8 cellular contexts compared by ENCODE assay signal in genomic region chr17:43545383-43545632, GRCh38. TPM values are rescaled to one million over a fixed set of nuclear protein-coding genes. Genes with fewer than 3 reads are reported as not detected.
A peak's percentile ranks its signal among the peaks of the same experiment; 100 is the strongest.
DNase-seq lines count a peak whose midpoint lies in the region; ATAC-seq lines count a peak whose summit lies in the region.

No MANE protein-coding gene starts in this region.

- H3K4me3 ChIP-seq in BLaER1 treated with 17β-estradiol and CSF1 and Interleukin-3, amounts not matched to agents 10 nM and 100 nM: peak overlapping the region; percentile 63 to 81 (median 68)
- H3K4me3 ChIP-seq in skeletal muscle cell (ENCODE audit: low read depth, low read length): peak overlapping the region; percentile 66

- H3K9me3 Mint-ChIP-seq in activated T-cell treated with anti-CD3 and anti-CD28 coated beads, Interleukin-2, amount 50 U/mL, for 4 hours: no peaks in the 10 kb centered on the region

- peaks cover 0 to 4% (median 0%) of the 10 kb centered on the region in 11 experiments; a peak in 4 of 22 replicates for H4K20me1 ChIP-seq in BLaER1 treated with 17β-estradiol and CSF1 and Interleukin-3, amounts not matched to agents 10 nM and 100 nM

- H3K9ac ChIP-seq in BLaER1 treated with 17β-estradiol and CSF1 and Interleukin-3, amounts not matched to agents 10 nM and 100 nM: peak overlapping the region in 10 of 11 experiments; percentile 65 to 83 (median 78); a peak in 18 of 22 replicates

- peak overlapping the region in 5 of 11 experiments; percentile 17 to 80 (median 71); a peak in 6 of 22 replicates for H3K27ac ChIP-seq in BLaER1 treated with 17β-estradiol and CSF1 and Interleukin-3, amounts not matched to agents 10 nM and 100 nM

- ATAC-seq in HG03066 (IDR thresholded peaks at IDR 0.05; ENCODE audit: low read depth, unreplicated experiment) (peak; percentile 19), Right ventricle myocardium superior (ENCODE audit: poor library complexity) (peak; percentile 42), HG02588 (IDR thresholded peaks at IDR 0.05; ENCODE audit: unreplicated experiment) (no peak)
- ATAC-seq in activated T-cell treated with anti-CD3 and anti-CD28 coated beads, Interleukin-2, amount 50 U/mL, for 4 hours: peak; percentile 5 to 8

- no peaks in the 10 kb centered on the region for H3K36me3 Mint-ChIP-seq in activated T-cell treated with anti-CD3 and anti-CD28 coated beads, Interleukin-2, amount 50 U/mL, for 4 hours (ENCODE audit: insufficient read depth)

- peaks cover 40 to 64% (median 56%) of the 10 kb centered on the region in 11 experiments for H3K27me3 ChIP-seq in BLaER1 treated with 17β-estradiol and CSF1 and Interleukin-3, amounts not matched to agents 10 nM and 100 nM

- H3K4me3 Mint-ChIP-seq in activated T-cell treated with anti-CD3 and anti-CD28 coated beads, Interleukin-2, amount 50 U/mL, for 4 hours: peak overlapping the region; percentile 90

- no peaks in the 10 kb centered on the region for H3K9me3 ChIP-seq in BLaER1 treated with 17β-estradiol and CSF1 and Interleukin-3, amounts not matched to agents 10 nM and 100 nM (replicated peaks in 1 of 11)

- peaks cover 10 to 40% (median 31%) of the 10 kb centered on the region in 10 experiments; a peak in 19 of 20 replicates for H3K4me1 ChIP-seq in BLaER1 treated with 17β-estradiol and CSF1 and Interleukin-3, amounts not matched to agents 10 nM and 100 nM

- peak overlapping the region; percentile 91 to 100 (median 98) for H3K4me2 ChIP-seq in BLaER1 treated with 17β-estradiol and CSF1 and Interleukin-3, amounts not matched to agents 10 nM and 100 nM

- no peak for DNase-seq in activated T-cell treated with anti-CD3 and anti-CD28 coated beads, Interleukin-2, amount 50 U/mL, for 4 hours
- peak; percentile 46 for DNase-seq in Right ventricle myocardium superior
- DNase-seq in skeletal muscle cell (ENCODE audit: low read depth): no peak
- DNase-seq in NCI-H82 (lab: John Stamatoyannopoulos, UW): no peak
- DNase-seq in dermis blood vessel endothelial cell: no peak

- intact Hi-C loops in Right ventricle myocardium superior (cut with DNase I): no loop called here

- H3K4me1 Mint-ChIP-seq in activated T-cell treated with anti-CD3 and anti-CD28 coated beads, Interleukin-2, amount 50 U/mL, for 4 hours (ENCODE audit: low read depth): peaks cover 18% of the 10 kb centered on the region

- no peaks in the 10 kb centered on the region for H3K36me3 ChIP-seq in BLaER1 treated with 17β-estradiol and CSF1 and Interleukin-3, amounts not matched to agents 10 nM and 100 nM

- H3K27me3 Mint-ChIP-seq in activated T-cell treated with anti-CD3 and anti-CD28 coated beads, Interleukin-2, amount 50 U/mL, for 4 hours (ENCODE audit: low read depth): peaks cover 50% of the 10 kb centered on the region

RNA-seq across cellular contexts. Expression of gene ETV4, which starts 0.8 kb away (rescaled TPM):
- 1 to 10 TPM; 1.1 to 2.2 (median 2.2) TPM for total RNA-seq in activated T-cell treated with anti-CD3 and anti-CD28 coated beads, Interleukin-2, amount 50 U/mL, for 4 hours
- total RNA-seq in Right ventricle myocardium superior: 0.24 TPM
- 3.2 and 13.5 TPM in 2 replicates for total RNA-seq in dermis blood vessel endothelial cell
